8 cellular contexts compared by ENCODE assay signal in the genomic region with DNA sequence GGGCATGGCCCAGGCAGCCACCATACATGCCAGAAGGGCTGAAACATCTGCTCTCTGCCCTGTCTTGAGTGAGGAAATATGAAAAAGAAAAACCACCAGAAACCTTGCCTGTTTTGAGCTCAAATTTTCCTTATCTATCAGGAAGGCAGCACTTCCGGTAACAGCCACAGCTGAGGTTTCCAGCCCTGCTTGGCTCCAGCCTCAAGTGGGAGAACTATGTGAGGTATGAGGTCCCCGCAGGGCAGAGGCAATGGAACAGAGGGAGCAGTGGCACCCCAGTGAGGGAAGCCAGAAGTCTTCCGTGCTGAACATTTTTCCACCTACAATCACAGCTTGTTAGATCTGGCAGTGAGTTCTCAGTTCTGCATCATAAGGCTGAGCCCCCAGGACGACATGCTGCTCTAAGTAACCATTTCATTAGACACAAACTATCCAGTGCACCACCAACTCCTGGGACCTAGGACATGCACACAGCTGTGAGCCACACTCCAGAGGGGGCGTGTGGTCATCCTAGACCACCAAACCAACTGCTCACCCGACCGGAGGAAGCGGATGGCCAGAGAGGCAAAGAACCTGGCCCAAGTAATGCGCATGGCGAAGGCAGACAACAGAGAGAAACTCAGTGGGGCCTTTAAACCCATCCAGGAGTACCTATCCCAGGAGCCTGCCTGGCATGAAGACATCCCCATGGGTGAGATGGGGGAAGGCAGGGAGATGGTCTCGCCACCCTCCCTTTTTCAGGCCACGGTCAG. TPM values are rescaled to one million over a fixed set of nuclear protein-coding genes. Genes with fewer than 3 reads are reported as not detected.
DNase-seq lines count a peak whose midpoint lies in the region; ATAC-seq and TF ChIP-seq lines count a peak whose summit lies in the region.

No MANE protein-coding gene starts in this region.

- no peak overlapping the region for H2BK20ac ChIP-seq in H9 (ENCODE audit: low read depth, low read length, poor library complexity, severe bottlenecking)

- peak overlapping the region in 2 of 3 experiments; percentile 87 to 90; a peak in 4 of 7 replicates for H3K27ac Mint-ChIP-seq in H9
- H3K27ac Mint-ChIP-seq in activated naive CD4-positive, alpha-beta T cell treated with anti-CD3 and anti-CD28 coated beads, Interleukin-2, amount 50 U/mL, for 72 hours, result peak overlapping the region; percentile 92 to 95
- peak overlapping the region; percentile 98 for H3K27ac Mint-ChIP-seq in stimulated activated effector memory CD8-positive, alpha-beta T cell treated with anti-CD3 and anti-CD28 coated beads, Interleukin-12 subunit alpha, Interleukin-12 subunit beta, amount 100 ng/mL, for 72 hours

- H3K27me3 Mint-ChIP-seq in H9 (ENCODE audit: low read depth), result no peaks in the 10 kb centered on the region; the same call in 1 of the 2 replicates

- H2AK5ac ChIP-seq in H9 (ENCODE audit: insufficient read length, low read length), result no peak overlapping the region

- no peak overlapping the region for H4K8ac ChIP-seq in H9 (replicated peaks; ENCODE audit: insufficient read length, low read depth, low read length)

- no peak overlapping the region for H4K91ac ChIP-seq in H9 (ENCODE audit: insufficient read length, low read depth, low read length)

- H2BK120ac ChIP-seq in H9 (ENCODE audit: low read depth, low read length, poor library complexity, severe bottlenecking), result no peak overlapping the region

- no peak overlapping the region for H2BK12ac ChIP-seq in H9 (ENCODE audit: insufficient read length, low read depth, low read length)

- H3K4me2 ChIP-seq in H9 (ENCODE audit: insufficient read depth, insufficient read length, low read length), result no peak overlapping the region

- H3K36me3 Mint-ChIP-seq in H9 (ENCODE audit: insufficient read depth in 1 of 3, low read depth in 3 of 3), result peaks cover 62 to 97% (median 95%) of the 10 kb centered on the region in 3 experiments
- peaks cover 30 to 41% of the 10 kb centered on the region in 2 donors for H3K36me3 Mint-ChIP-seq in activated naive CD4-positive, alpha-beta T cell treated with anti-CD3 and anti-CD28 coated beads, Interleukin-2, amount 50 U/mL, for 72 hours
- peaks cover 100% of the 10 kb centered on the region for H3K36me3 Mint-ChIP-seq in stimulated activated effector memory CD8-positive, alpha-beta T cell treated with anti-CD3 and anti-CD28 coated beads, Interleukin-12 subunit alpha, Interleukin-12 subunit beta, amount 100 ng/mL, for 72 hours

- no peaks in the 10 kb centered on the region for H4K20me1 ChIP-seq in H9 (ENCODE audit: control insufficient read depth, insufficient read depth, insufficient read length)

- peaks cover 7% of the 10 kb centered on the region; the same call in 1 of the 2 replicates for H3K79me2 ChIP-seq in H9 (ENCODE audit: insufficient read depth, low read length)

- no CpG with 5 or more reads among the region's 12 CpGs for WGBS in H9 (ENCODE audit: extremely low coverage, insufficient read length, low lambda C conversion rate)

- H2BK15ac ChIP-seq in H9 (ENCODE audit: low read depth, low read length), result no peak overlapping the region

- H3K36me3 ChIP-seq in left ventricle myocardium inferior, result peaks cover 64% of the 10 kb centered on the region

- no peak overlapping the region for H3K4ac ChIP-seq in H9 (ENCODE audit: low read depth, low read length)

- no peak overlapping the region for H4K5ac ChIP-seq in H9 (ENCODE audit: insufficient read length, low read depth, low read length)

- H3K18ac ChIP-seq in H9 (ENCODE audit: insufficient read length, low read depth, low read length), result no peak overlapping the region

- no peak overlapping the region for H3K4me3 Mint-ChIP-seq in H9
- peak overlapping the region; percentile 83 for H3K4me3 Mint-ChIP-seq in stimulated activated effector memory CD8-positive, alpha-beta T cell treated with anti-CD3 and anti-CD28 coated beads, Interleukin-12 subunit alpha, Interleukin-12 subunit beta, amount 100 ng/mL, for 72 hours

- H3K56ac ChIP-seq in H9 (ENCODE audit: insufficient read length, low read depth, low read length), result no peak overlapping the region

- TF ChIP-seq CTCF in H9 (conservative IDR thresholded peaks at IDR 0.05) (no peak), left ventricle myocardium inferior (IDR thresholded peaks at IDR 0.05; ENCODE audit: borderline replicate concordance) (no peak)

- peaks cover 22 to 27% of the 10 kb centered on the region in 2 experiments for H3K4me1 Mint-ChIP-seq in H9
- H3K4me1 Mint-ChIP-seq in stimulated activated effector memory CD8-positive, alpha-beta T cell treated with anti-CD3 and anti-CD28 coated beads, Interleukin-12 subunit alpha, Interleukin-12 subunit beta, amount 100 ng/mL, for 72 hours, result peaks cover 74% of the 10 kb centered on the region

- no peak overlapping the region for H3K14ac ChIP-seq in H9 (ENCODE audit: insufficient read depth, low read length)

- peak; percentile 2 to 16 for ATAC-seq in activated naive CD4-positive, alpha-beta T cell treated with anti-CD3 and anti-CD28 coated beads, Interleukin-2, amount 50 U/mL, for 72 hours
- no peak for ATAC-seq in stimulated activated effector memory CD8-positive, alpha-beta T cell treated with anti-CD3 and anti-CD28 coated beads, Interleukin-12 subunit alpha, Interleukin-12 subunit beta, amount 100 ng/mL, for 72 hours
- no peak for ATAC-seq in HG02973 (IDR thresholded peaks at IDR 0.05; ENCODE audit: unreplicated experiment)

- no peaks in the 10 kb centered on the region for H3K9me3 Mint-ChIP-seq in H9
- no peaks in the 10 kb centered on the region for H3K9me3 Mint-ChIP-seq in activated naive CD4-positive, alpha-beta T cell treated with anti-CD3 and anti-CD28 coated beads, Interleukin-2, amount 50 U/mL, for 72 hours
- no peaks in the 10 kb centered on the region for H3K9me3 Mint-ChIP-seq in stimulated activated effector memory CD8-positive, alpha-beta T cell treated with anti-CD3 and anti-CD28 coated beads, Interleukin-12 subunit alpha, Interleukin-12 subunit beta, amount 100 ng/mL, for 72 hours

- H3K27ac ChIP-seq in H9 (ENCODE audit: insufficient read length, low read depth, low read length) (no peak overlapping the region), left ventricle myocardium inferior (replicated peaks) (peak overlapping the region; percentile 83)

- no peaks in the 10 kb centered on the region for H3K23me2 ChIP-seq in H9 (ENCODE audit: insufficient read length, low read depth, low read length, poor library complexity, severe bottlenecking)

- H3K23ac ChIP-seq in H9 (ENCODE audit: insufficient read length, low read depth, low read length), result no peak overlapping the region

- intact Hi-C loops in left ventricle myocardium inferior (cut with micrococcal nuclease), result no loop called here

- H3K27me3 ChIP-seq in H9 (ENCODE audit: insufficient read depth, low read length) (no peaks in the 10 kb centered on the region), left ventricle myocardium inferior (ENCODE audit: low read depth) (no peaks in the 10 kb centered on the region)

- no peak overlapping the region for H2BK5ac ChIP-seq in H9 (ENCODE audit: insufficient read length, low read length)

- no peaks in the 10 kb centered on the region for H3K9me3 ChIP-seq in H9 (ENCODE audit: control insufficient read depth, low read depth, low read length)
- no peaks in the 10 kb centered on the region for H3K9me3 ChIP-seq in left ventricle myocardium inferior (replicated peaks)

- DNase-seq in H9 (no peak), left ventricle myocardium inferior (no peak), globus pallidus (ENCODE audit: low spot score) (no peak), DMS 273 (lab: John Stamatoyannopoulos, UW; ENCODE audit: unreplicated experiment) (no peak), NCI-H69 (lab: John Stamatoyannopoulos, UW) (no peak)
- DNase-seq in activated naive CD4-positive, alpha-beta T cell treated with anti-CD3 and anti-CD28 coated beads, Interleukin-2, amount 50 U/mL, for 72 hours (ENCODE audit: low spot score in 2 of 2), result peak in 1 of 2 donors; percentile 66
- no peak for DNase-seq in stimulated activated effector memory CD8-positive, alpha-beta T cell treated with anti-CD3 and anti-CD28 coated beads, Interleukin-12 subunit alpha, Interleukin-12 subunit beta, amount 100 ng/mL, for 72 hours (ENCODE audit: low spot score in 2 of 2)

- H3K9ac ChIP-seq in H9 (ENCODE audit: extremely low read depth, insufficient read length, low read length), result no peak overlapping the region

- no peaks in the 10 kb centered on the region for H3K79me1 ChIP-seq in H9 (ENCODE audit: insufficient read depth, low read depth, low read length, poor library complexity, severe bottlenecking)

- peak overlapping the region; percentile 41 for H3K4me3 ChIP-seq in left ventricle myocardium inferior

- H3T11ph ChIP-seq in H9 (ENCODE audit: low read length), result no peak overlapping the region

- H2AFZ ChIP-seq in H9 (ENCODE audit: low read length), result no peak overlapping the region

- H3K4me1 ChIP-seq in H9 (ENCODE audit: insufficient read depth, low read length) (no peaks in the 10 kb centered on the region; the same call in 1 of the 2 replicates), left ventricle myocardium inferior (peaks cover 97% of the 10 kb centered on the region)

RNA-seq across cellular contexts. Expression of gene WDR1, which starts 22.6 kb away (rescaled TPM):
- total RNA-seq in H9 (2021) (366 and 367 TPM in 2 replicates), left ventricle myocardium inferior (157 TPM)
- 100 to 1,000 TPM; 382 to 520 TPM for total RNA-seq in activated naive CD4-positive, alpha-beta T cell treated with anti-CD3 and anti-CD28 coated beads, Interleukin-2, amount 50 U/mL, for 72 hours

Comparison
In these comparisons a context has a peak if more than half of its experiments do, and no peak if none do; other contexts are left out.
1. ATAC-seq: peak in activated naive CD4-positive, alpha-beta T cell treated with anti-CD3 and anti-CD28 coated beads, Interleukin-2, amount 50 U/mL, for 72 hours (2 of 2); none in stimulated activated effector memory CD8-positive, alpha-beta T cell treated with anti-CD3 and anti-CD28 coated beads, Interleukin-12 subunit alpha, Interleukin-12 subunit beta, amount 100 ng/mL, for 72 hours (single experiment) and HG02973 (single experiment).
2. Peak in every context shown above with its lines, with median percentiles within 50 percentile points of each other: H3K27ac Mint-ChIP-seq.